Comparison of ENCODE assay signal across 1 cellular context in genomic region chr3:197280156-197280555, GRCh38.
TF ChIP-seq lines count a peak whose summit lies in the region.

No MANE protein-coding gene starts in this region.

TF ChIP-seq in K562, 482 proteins besides CTCF, POLR2A, EP300 and RAD21 (continued from another document):
- TF ChIP-seq TGIF2 (CRISPR knock-in tag; IDR thresholded peaks at IDR 0.05), result no peak
- TF ChIP-seq HMBOX1 (IDR thresholded peaks at IDR 0.05), result no peak
- no peak for TF ChIP-seq ZZZ3 (IDR thresholded peaks at IDR 0.05)
- no peak for TF ChIP-seq BHLHE40 (IDR thresholded peaks at IDR 0.05; ENCODE audit: low read length)
- no peak for TF ChIP-seq TOE1 (IDR thresholded peaks at IDR 0.05; ENCODE audit: borderline replicate concordance)
- no peak for TF ChIP-seq TOE1 (CRISPR knock-in tag; IDR thresholded peaks at IDR 0.05; ENCODE audit: borderline replicate concordance, low read depth)
- TF ChIP-seq HSF4 (CRISPR knock-in tag; IDR thresholded peaks at IDR 0.05; ENCODE audit: borderline replicate concordance), result no peak
- no peak for TF ChIP-seq YBX1 (IDR thresholded peaks at IDR 0.05)
